1 cellular context compared by ENCODE assay signal in genomic region chr7:149625947-149626392, GRCh38.
TF ChIP-seq lines count a peak whose summit lies in the region.

No MANE protein-coding gene starts in this region.

TF ChIP-seq in HEK293, 187 proteins besides CTCF, POLR2A, EP300 and RAD21 (continued from another document and continues in another):
- peak; percentile 96 for TF ChIP-seq PRDM10 (tag by site-specific recombination; IDR thresholded peaks at IDR 0.05)
- TF ChIP-seq IKZF3 (tag by site-specific recombination; IDR thresholded peaks at IDR 0.05), result 0 out of 2 replicates have a peak, but pooled peaks have one; percentile 36
- TF ChIP-seq ZBTB21 (tag by site-specific recombination; IDR thresholded peaks at IDR 0.05), result no peak
- no peak for TF ChIP-seq ZNF114 (tag by site-specific recombination; IDR thresholded peaks at IDR 0.05)
- no peak for TF ChIP-seq ZSCAN5A (tag by site-specific recombination; IDR thresholded peaks at IDR 0.05)
- TF ChIP-seq ZNF596 (tag by site-specific recombination; IDR thresholded peaks at IDR 0.05), result no peak
- no peak for TF ChIP-seq ZNF747 (tag by site-specific recombination; IDR thresholded peaks at IDR 0.05)
- no peak for TF ChIP-seq ZNF792 (tag by site-specific recombination; IDR thresholded peaks at IDR 0.05)
- TF ChIP-seq ZNF157 (tag by site-specific recombination; IDR thresholded peaks at IDR 0.05), result no peak
- no peak for TF ChIP-seq ZNF623 (tag by site-specific recombination; IDR thresholded peaks at IDR 0.05)
- no peak for TF ChIP-seq ZNF473 (tag by site-specific recombination; IDR thresholded peaks at IDR 0.05)
- TF ChIP-seq, protein P1, sequence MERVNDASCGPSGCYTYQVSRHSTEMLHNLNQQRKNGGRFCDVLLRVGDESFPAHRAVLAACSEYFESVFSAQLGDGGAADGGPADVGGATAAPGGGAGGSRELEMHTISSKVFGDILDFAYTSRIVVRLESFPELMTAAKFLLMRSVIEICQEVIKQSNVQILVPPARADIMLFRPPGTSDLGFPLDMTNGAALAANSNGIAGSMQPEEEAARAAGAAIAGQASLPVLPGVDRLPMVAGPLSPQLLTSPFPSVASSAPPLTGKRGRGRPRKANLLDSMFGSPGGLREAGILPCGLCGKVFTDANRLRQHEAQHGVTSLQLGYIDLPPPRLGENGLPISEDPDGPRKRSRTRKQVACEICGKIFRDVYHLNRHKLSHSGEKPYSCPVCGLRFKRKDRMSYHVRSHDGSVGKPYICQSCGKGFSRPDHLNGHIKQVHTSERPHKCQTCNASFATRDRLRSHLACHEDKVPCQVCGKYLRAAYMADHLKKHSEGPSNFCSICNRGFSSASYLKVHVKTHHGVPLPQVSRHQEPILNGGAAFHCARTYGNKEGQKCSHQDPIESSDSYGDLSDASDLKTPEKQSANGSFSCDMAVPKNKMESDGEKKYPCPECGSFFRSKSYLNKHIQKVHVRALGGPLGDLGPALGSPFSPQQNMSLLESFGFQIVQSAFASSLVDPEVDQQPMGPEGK (tag by site-specific recombination; IDR thresholded peaks at IDR 0.05), result no peak
- no peak for TF ChIP-seq ZNF140 (tag by site-specific recombination; IDR thresholded peaks at IDR 0.05)
- TF ChIP-seq, protein P2, sequence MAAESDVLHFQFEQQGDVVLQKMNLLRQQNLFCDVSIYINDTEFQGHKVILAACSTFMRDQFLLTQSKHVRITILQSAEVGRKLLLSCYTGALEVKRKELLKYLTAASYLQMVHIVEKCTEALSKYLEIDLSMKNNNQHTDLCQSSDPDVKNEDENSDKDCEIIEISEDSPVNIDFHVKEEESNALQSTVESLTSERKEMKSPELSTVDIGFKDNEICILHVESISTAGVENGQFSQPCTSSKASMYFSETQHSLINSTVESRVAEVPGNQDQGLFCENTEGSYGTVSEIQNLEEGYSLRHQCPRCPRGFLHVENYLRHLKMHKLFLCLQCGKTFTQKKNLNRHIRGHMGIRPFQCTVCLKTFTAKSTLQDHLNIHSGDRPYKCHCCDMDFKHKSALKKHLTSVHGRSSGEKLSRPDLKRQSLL (tag by site-specific recombination; IDR thresholded peaks at IDR 0.05), result no peak
- no peak for TF ChIP-seq ZBTB7A (tag by site-specific recombination; IDR thresholded peaks at IDR 0.05; ENCODE audit: low read depth)
- TF ChIP-seq ZSCAN16 (tag by site-specific recombination; IDR thresholded peaks at IDR 0.05), result no peak
- TF ChIP-seq ZFP37 (tag by site-specific recombination; IDR thresholded peaks at IDR 0.05), result peak; percentile 59; the same call in 1 of the 2 replicates
- TF ChIP-seq KLF16 (tag by site-specific recombination; IDR thresholded peaks at IDR 0.05), result 0 out of 2 replicates have a peak, but pooled peaks have one; percentile 12
- no peak for TF ChIP-seq ZNF324 (tag by site-specific recombination; IDR thresholded peaks at IDR 0.05)
- TF ChIP-seq ZNF155 (tag by site-specific recombination; IDR thresholded peaks at IDR 0.05), result no peak
- no peak for TF ChIP-seq OVOL3 (tag by site-specific recombination; IDR thresholded peaks at IDR 0.05)
- no peak for TF ChIP-seq ZNF37A (tag by site-specific recombination; IDR thresholded peaks at IDR 0.05)
- no peak for TF ChIP-seq ZNF571 (tag by site-specific recombination; IDR thresholded peaks at IDR 0.05)
- TF ChIP-seq FEZF1 (tag by site-specific recombination; IDR thresholded peaks at IDR 0.05), result no peak
- no peak for TF ChIP-seq GLIS2 (tag by site-specific recombination; IDR thresholded peaks at IDR 0.05)
- no peak for TF ChIP-seq ZBTB11 (tag by site-specific recombination; conservative IDR thresholded peaks at IDR 0.05; ENCODE audit: low read depth)
- no peak for TF ChIP-seq ZFHX2 (tag by site-specific recombination; conservative IDR thresholded peaks at IDR 0.05)
- TF ChIP-seq ZNF302 (tag by site-specific recombination; IDR thresholded peaks at IDR 0.05; ENCODE audit: low read depth), result no peak
- no peak for TF ChIP-seq REST (tag by site-specific recombination; IDR thresholded peaks at IDR 0.05)
- TF ChIP-seq ZNF311 (tag by site-specific recombination; IDR thresholded peaks at IDR 0.05; ENCODE audit: borderline replicate concordance), result no peak
- no peak for TF ChIP-seq ZNF354C (tag by site-specific recombination; IDR thresholded peaks at IDR 0.05; ENCODE audit: borderline replicate concordance, low read depth)
- TF ChIP-seq ZBTB48 (tag by site-specific recombination; IDR thresholded peaks at IDR 0.05), result peak; percentile 80; the same call in 1 of the 2 replicates
- no peak for TF ChIP-seq ZNF776 (tag by site-specific recombination; IDR thresholded peaks at IDR 0.05; ENCODE audit: borderline replicate concordance)
- no peak for TF ChIP-seq ZNF292 (tag by site-specific recombination; IDR thresholded peaks at IDR 0.05; ENCODE audit: borderline replicate concordance, low read depth)
- no peak for TF ChIP-seq KLF9 (tag by site-specific recombination; IDR thresholded peaks at IDR 0.05; ENCODE audit: low read depth)
- TF ChIP-seq, protein P3, sequence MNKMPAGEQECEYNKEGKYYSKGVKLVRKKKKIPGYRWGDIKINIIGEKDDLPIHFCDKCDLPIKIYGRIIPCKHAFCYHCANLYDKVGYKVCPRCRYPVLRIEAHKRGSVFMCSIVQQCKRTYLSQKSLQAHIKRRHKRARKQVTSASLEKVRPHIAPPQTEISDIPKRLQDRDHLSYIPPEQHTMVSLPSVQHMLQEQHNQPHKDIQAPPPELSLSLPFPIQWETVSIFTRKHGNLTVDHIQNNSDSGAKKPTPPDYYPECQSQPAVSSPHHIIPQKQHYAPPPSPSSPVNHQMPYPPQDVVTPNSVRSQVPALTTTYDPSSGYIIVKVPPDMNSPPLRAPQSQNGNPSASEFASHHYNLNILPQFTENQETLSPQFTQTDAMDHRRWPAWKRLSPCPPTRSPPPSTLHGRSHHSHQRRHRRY (tag by site-specific recombination; IDR thresholded peaks at IDR 0.05), result no peak
- TF ChIP-seq KLF1 (tag by site-specific recombination; IDR thresholded peaks at IDR 0.05), result no peak
- no peak for TF ChIP-seq ZNF121 (tag by site-specific recombination; IDR thresholded peaks at IDR 0.05)
- TF ChIP-seq ZNF24 (tag by site-specific recombination; IDR thresholded peaks at IDR 0.05), result peak; percentile 17; the same call in 1 of the 2 replicates
- TF ChIP-seq ZNF223 (tag by site-specific recombination; IDR thresholded peaks at IDR 0.05), result peak; percentile 83; the same call in 1 of the 2 replicates
- no peak for TF ChIP-seq ZNF23 (tag by site-specific recombination; IDR thresholded peaks at IDR 0.05; ENCODE audit: borderline replicate concordance)
- no peak for TF ChIP-seq ZNF18 (tag by site-specific recombination; IDR thresholded peaks at IDR 0.05)
- TF ChIP-seq BCL11B (tag by site-specific recombination; IDR thresholded peaks at IDR 0.05; ENCODE audit: low read depth), result no peak
- no peak for TF ChIP-seq MEIS1 (CRISPR knock-in tag; IDR thresholded peaks at IDR 0.05; ENCODE audit: borderline replicate concordance)
- no peak for TF ChIP-seq ZNF639 (tag by site-specific recombination; IDR thresholded peaks at IDR 0.05)
- no peak for TF ChIP-seq ZBTB1 (tag by site-specific recombination; IDR thresholded peaks at IDR 0.05)
